1 cellular context compared by ENCODE assay signal in genomic region chr5:169657127-169657526, GRCh38.
TF ChIP-seq lines count a peak whose summit lies in the region.

No MANE protein-coding gene starts in this region.

TF ChIP-seq in GM23338, 12 proteins besides CTCF, POLR2A, EP300 and RAD21 (continued from another document):
- TF ChIP-seq ZNF462 (CRISPR knock-in tag; IDR thresholded peaks at IDR 0.05) (no peak), ZNF114 (CRISPR knock-in tag; IDR thresholded peaks at IDR 0.05) (no peak), JUNB (IDR thresholded peaks at IDR 0.05; ENCODE audit: unreplicated experiment) (no peak), NANOG (IDR thresholded peaks at IDR 0.05; ENCODE audit: borderline replicate concordance) (no peak), EZH2 (IDR thresholded peaks at IDR 0.05; ENCODE audit: low read depth, unreplicated experiment) (no peak), EZH2phosphoT487 (IDR thresholded peaks at IDR 0.05; ENCODE audit: unreplicated experiment) (no peak), POLR2AphosphoS5 (IDR thresholded peaks at IDR 0.05; ENCODE audit: low read depth) (no peak)
- TF ChIP-seq, protein P1, sequence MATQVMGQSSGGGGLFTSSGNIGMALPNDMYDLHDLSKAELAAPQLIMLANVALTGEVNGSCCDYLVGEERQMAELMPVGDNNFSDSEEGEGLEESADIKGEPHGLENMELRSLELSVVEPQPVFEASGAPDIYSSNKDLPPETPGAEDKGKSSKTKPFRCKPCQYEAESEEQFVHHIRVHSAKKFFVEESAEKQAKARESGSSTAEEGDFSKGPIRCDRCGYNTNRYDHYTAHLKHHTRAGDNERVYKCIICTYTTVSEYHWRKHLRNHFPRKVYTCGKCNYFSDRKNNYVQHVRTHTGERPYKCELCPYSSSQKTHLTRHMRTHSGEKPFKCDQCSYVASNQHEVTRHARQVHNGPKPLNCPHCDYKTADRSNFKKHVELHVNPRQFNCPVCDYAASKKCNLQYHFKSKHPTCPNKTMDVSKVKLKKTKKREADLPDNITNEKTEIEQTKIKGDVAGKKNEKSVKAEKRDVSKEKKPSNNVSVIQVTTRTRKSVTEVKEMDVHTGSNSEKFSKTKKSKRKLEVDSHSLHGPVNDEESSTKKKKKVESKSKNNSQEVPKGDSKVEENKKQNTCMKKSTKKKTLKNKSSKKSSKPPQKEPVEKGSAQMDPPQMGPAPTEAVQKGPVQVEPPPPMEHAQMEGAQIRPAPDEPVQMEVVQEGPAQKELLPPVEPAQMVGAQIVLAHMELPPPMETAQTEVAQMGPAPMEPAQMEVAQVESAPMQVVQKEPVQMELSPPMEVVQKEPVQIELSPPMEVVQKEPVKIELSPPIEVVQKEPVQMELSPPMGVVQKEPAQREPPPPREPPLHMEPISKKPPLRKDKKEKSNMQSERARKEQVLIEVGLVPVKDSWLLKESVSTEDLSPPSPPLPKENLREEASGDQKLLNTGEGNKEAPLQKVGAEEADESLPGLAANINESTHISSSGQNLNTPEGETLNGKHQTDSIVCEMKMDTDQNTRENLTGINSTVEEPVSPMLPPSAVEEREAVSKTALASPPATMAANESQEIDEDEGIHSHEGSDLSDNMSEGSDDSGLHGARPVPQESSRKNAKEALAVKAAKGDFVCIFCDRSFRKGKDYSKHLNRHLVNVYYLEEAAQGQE (IDR thresholded peaks at IDR 0.05; ENCODE audit: unreplicated experiment), result no peak
